1 cellular context compared by ENCODE assay signal in the genomic region with DNA sequence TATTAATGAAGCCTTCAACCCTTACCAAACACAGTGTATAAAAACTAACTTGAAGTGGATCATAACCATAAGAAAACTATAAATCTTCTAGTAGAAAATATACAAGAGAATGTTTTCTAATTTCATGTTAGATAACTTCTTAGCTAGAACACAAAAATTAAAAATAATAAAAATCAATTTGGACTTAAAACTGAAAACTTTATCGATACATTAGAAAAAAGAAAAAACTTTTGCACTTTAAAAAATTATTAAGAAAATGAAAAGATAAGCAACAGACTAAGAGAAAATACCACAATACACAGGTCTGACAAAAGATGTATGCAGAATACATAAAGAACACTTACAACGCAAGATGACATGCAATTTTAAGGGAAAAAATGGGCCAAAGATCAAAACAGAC.
TF ChIP-seq lines count a peak whose summit lies in the region.

No MANE protein-coding gene starts in this region.

TF ChIP-seq in GM12878, 131 proteins besides CTCF, POLR2A, EP300 and RAD21 (continued from another document):
- TF ChIP-seq, protein P1, sequence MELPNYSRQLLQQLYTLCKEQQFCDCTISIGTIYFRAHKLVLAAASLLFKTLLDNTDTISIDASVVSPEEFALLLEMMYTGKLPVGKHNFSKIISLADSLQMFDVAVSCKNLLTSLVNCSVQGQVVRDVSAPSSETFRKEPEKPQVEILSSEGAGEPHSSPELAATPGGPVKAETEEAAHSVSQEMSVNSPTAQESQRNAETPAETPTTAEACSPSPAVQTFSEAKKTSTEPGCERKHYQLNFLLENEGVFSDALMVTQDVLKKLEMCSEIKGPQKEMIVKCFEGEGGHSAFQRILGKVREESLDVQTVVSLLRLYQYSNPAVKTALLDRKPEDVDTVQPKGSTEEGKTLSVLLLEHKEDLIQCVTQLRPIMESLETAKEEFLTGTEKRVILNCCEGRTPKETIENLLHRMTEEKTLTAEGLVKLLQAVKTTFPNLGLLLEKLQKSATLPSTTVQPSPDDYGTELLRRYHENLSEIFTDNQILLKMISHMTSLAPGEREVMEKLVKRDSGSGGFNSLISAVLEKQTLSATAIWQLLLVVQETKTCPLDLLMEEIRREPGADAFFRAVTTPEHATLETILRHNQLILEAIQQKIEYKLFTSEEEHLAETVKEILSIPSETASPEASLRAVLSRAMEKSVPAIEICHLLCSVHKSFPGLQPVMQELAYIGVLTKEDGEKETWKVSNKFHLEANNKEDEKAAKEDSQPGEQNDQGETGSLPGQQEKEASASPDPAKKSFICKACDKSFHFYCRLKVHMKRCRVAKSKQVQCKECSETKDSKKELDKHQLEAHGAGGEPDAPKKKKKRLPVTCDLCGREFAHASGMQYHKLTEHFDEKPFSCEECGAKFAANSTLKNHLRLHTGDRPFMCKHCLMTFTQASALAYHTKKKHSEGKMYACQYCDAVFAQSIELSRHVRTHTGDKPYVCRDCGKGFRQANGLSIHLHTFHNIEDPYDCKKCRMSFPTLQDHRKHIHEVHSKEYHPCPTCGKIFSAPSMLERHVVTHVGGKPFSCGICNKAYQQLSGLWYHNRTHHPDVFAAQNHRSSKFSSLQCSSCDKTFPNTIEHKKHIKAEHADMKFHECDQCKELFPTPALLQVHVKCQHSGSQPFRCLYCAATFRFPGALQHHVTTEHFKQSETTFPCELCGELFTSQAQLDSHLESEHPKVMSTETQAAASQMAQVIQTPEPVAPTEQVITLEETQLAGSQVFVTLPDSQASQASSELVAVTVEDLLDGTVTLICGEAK (IDR thresholded peaks at IDR 0.05; ENCODE audit: borderline replicate concordance), result peak; percentile 56; the same call in 1 of the 2 replicates
